Comparison of ENCODE assay signal across 14 cellular contexts in the genomic region with DNA sequence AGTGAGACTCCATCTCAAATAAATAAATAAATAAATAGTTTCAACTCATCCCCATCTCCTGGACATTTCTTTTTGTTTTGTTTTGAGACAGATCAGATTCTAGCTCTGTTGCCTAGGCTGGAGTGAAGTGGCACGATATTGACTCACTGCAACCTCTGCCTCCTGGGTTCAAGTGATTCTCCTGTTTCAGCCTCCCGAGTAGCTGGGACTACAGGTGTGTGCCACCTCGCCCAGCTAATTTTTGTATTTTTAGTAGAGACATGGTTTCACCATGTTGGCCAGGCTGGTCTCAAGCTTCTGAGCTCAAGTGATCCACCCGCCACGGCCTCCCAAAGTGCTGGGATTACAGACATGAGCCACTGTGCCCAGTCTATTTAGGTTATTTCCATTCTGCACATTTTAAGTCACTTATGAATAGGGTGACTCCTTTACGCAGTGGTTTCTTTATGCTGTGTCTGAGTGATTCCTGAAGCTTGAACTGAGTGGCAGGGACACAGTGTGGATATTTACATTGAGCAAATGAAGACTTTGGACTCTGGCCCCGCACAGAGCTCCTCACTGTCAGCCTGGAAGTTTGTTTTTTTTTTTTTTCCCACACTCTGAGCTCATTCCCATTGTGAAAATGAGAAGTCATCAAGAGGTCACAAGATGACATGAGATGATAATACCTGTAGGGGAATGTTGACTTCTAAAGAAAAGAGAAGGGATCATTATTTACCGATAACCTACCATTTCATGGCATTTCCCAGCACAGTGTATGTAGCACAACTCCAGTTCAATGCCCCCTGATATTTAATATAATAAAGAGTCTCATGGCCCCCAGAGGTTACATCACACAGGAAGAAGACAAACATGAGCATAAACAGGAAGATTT.
A peak's percentile ranks its signal among the peaks of the same experiment; 100 is the strongest.
DNase-seq lines count a peak whose midpoint lies in the region; TF ChIP-seq lines count a peak whose summit lies in the region.
"Had no signal": no experiment of that assay in that cellular context is flagged by ENCODE, and none has a peak within 500 bp of the region (broad histone marks: within the 10 kb centered on the region; RNA-seq: fewer than 3 reads in every experiment).

No MANE protein-coding gene starts in this region.

- H3K4me3 ChIP-seq in prostate gland = no peak overlapping the region
- H3K4me3 ChIP-seq: BLaER1, PC-9 had no signal

- CTCF ChIA-PET in RWPE1 (lab: Yijun Ruan, JAX) = interaction anchor here (0.6 kb wide), 1 partner anchor 100 kb away, joined by 3 read pairs; no protein-coding TSS in a partner anchor

- intact Hi-C loops in prostate gland (cut with DNase I) = no loop called here

- WGBS in prostate gland = 71% methylated on average over 8 of the region's 8 CpGs

- H3K9me3 ChIP-seq in prostate gland = no peaks in the 10 kb centered on the region

- H3K27me3 Mint-ChIP-seq in chondrocyte (ENCODE audit: low read depth) = peaks cover 4% of the 10 kb centered on the region

- H3K36me3 Mint-ChIP-seq in chondrocyte (ENCODE audit: low read depth) = no peaks in the 10 kb centered on the region

- TF ChIP-seq POLR2A in prostate gland (IDR thresholded peaks at IDR 0.05) = no peak

- peak; percentile 74 for DNase-seq in DMS53 (lab: John Stamatoyannopoulos, UW)
- peak; percentile 72 to 85 for DNase-seq in NCI-H526 (lab: John Stamatoyannopoulos, UW)
- peak; percentile 29 for DNase-seq in left kidney (ENCODE audit: low read depth, low spot score)
- DNase-seq in prostate gland (ENCODE audit: low spot score) = peak; percentile 31
- no peak for DNase-seq in RWPE1 (ENCODE audit: low spot score)
- DNase-seq in COLO829 (ENCODE audit: low spot score) = no peak
- no peak for DNase-seq in chondrocyte (ENCODE audit: low spot score)
- DNase-seq: DMS153, H7, NCI-H1436 treated with DMSO at 0.1 percent for 48 hours, NCI-H2227 treated with DMSO at 0.1 percent for 48 hours, NCI-H748 treated with DMSO at 0.1 percent for 48 hours, PC-9 had no signal

- H3K27me3 ChIP-seq in prostate gland (replicated peaks; ENCODE audit: insufficient read depth) = no peaks in the 10 kb centered on the region
- H3K27me3 ChIP-seq: BLaER1 had no signal

- no peak overlapping the region for H3K4me3 Mint-ChIP-seq in chondrocyte (ENCODE audit: unreplicated experiment)

- TF ChIP-seq CTCF in prostate gland (IDR thresholded peaks at IDR 0.05) (no peak), RWPE1 (conservative IDR thresholded peaks at IDR 0.05; ENCODE audit: low read depth) (no peak), chondrocyte (IDR thresholded peaks at IDR 0.05) (no peak)

- H3K4me1 ChIP-seq in prostate gland (replicated peaks) = no peaks in the 10 kb centered on the region

- H3K36me3 ChIP-seq in prostate gland = no peaks in the 10 kb centered on the region
- H3K36me3 ChIP-seq: BLaER1 had no signal

- H3K27ac Mint-ChIP-seq in chondrocyte (ENCODE audit: unreplicated experiment) = no peak overlapping the region

- H3K27ac ChIP-seq in prostate gland (no peak overlapping the region), RWPE1 (no peak overlapping the region)
- H3K27ac ChIP-seq: BLaER1, PC-9 had no signal

- H3K4me1 Mint-ChIP-seq in chondrocyte (ENCODE audit: low read depth) = no peaks in the 10 kb centered on the region

- POLR2A ChIA-PET in RWPE1 (lab: Yijun Ruan, JAX; ENCODE audit: low non-redundant PET) = no interaction called here

- H3K9me3 Mint-ChIP-seq in chondrocyte (ENCODE audit: low read depth) = peaks cover 13% of the 10 kb centered on the region

Comparison
In these comparisons a context has a peak if more than half of its experiments do, and no peak if none do; other contexts are left out.
1. DNase-seq: peak in DMS53 (single experiment), NCI-H526 (2 of 2), left kidney (single experiment) and prostate gland (single experiment); none in RWPE1 (single experiment), COLO829 (single experiment) and chondrocyte (single experiment).